Comparison of ENCODE assay signal across 14 cellular contexts in the genomic region with DNA sequence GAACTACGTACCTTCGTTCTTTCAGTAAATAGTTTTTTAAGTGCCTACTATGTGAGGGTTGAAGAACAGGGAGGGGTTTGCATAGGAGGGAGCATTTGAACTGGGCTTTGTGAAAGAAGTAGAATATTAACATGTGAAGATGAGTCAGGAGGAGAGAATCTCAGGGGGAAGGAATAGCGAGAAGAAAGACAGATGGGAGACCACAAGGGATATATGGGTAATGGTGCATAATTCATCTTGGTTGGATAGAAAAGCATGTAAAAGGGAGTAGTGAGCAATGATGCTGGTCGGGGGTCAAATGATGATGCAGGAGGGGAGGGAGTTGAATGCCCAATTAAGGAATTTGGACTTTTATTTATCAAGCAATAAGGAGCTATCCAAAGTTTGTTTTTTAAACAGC.
"Had no signal": no experiment of that assay in that cellular context is flagged by ENCODE, and none has a peak within 500 bp of the region (broad histone marks: within the 10 kb centered on the region; RNA-seq: fewer than 3 reads in every experiment).

No MANE protein-coding gene starts in this region.

- ATAC-seq: activated T-cell treated with anti-CD3 and anti-CD28 coated beads, Interleukin-2, amount 50 U/mL, for 4 hours; left lobe of liver; naive thymus-derived CD8-positive, alpha-beta T cell; right lobe of liver; stimulated activated memory B cell treated with anti-CD40 and anti-IgM and Interleukin-4, amounts not matched to agents 10 μg/mL and 1 μg/mL and 100 μg/mL, for 72 hours had no signal

- H3K36me3 ChIP-seq: ascending aorta, right lobe of liver had no signal

- H3K27ac ChIP-seq: ascending aorta, coronary artery, right lobe of liver, spleen had no signal

- H3K27me3 ChIP-seq: ascending aorta, right lobe of liver, spleen had no signal

- H3K4me3 ChIP-seq: ascending aorta, coronary artery, right lobe of liver, spleen had no signal

- DNase-seq: activated CD4-positive, alpha-beta memory T cell treated with anti-CD3 and anti-CD28 coated beads for 36 hours; activated T-cell treated with anti-CD3 and anti-CD28 coated beads, Interleukin-2, amount 50 U/mL, for 4 hours; caudate nucleus; effector CD4-positive, alpha-beta T cell; mammary epithelial cell; naive thymus-derived CD8-positive, alpha-beta T cell; right lobe of liver; spleen; stimulated activated CD4-positive, alpha-beta T cell treated with anti-CD3 and anti-CD28 coated beads, Interleukin-1b, Interleukin-23, amount 100 ng/mL, for 48 hours; trophoblast cell had no signal

- H3K4me1 ChIP-seq: ascending aorta, right lobe of liver, spleen had no signal

- H3K9me3 ChIP-seq: ascending aorta, right lobe of liver, spleen had no signal
